In the genomic region with DNA sequence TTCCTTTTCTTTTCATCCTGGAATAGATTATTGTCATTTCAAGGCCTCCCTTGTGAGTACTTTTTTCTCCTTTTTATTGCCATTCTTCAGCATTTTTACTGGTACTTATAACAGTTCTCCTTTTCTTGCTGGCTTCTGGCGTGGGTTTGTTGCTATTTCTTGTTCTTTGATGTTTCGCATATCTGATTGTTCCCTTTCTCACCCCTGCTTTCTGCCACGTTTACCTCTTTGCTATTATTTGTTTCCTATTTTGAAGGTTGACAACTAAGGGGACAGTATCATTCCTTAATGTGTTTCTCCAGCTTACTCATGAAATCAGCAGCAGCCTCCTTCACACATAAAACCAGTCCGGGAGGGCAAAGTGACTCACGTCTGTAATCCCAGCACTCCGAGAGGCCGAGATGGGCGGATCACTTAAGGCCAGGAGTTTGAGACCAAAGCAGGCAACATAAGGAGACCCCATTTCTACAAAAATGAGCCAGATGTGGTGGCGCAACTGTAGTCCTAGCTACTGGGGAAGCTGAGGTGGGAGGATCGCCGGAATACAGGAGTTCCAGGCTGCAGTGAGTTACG, we compare ENCODE assay signal across 22 cellular contexts.
DNase-seq lines count a peak whose midpoint lies in the region; ATAC-seq, FAIRE-seq and TF ChIP-seq lines count a peak whose summit lies in the region.
"Had no signal": no experiment of that assay in that cellular context is flagged by ENCODE, and none has a peak within 500 bp of the region (broad histone marks: within the 10 kb centered on the region; RNA-seq: fewer than 3 reads in every experiment).

No MANE protein-coding gene starts in this region.

- WGBS in psoas muscle, 3 donors, result 58 to 79% (median 68%) methylated on average over 12 of the region's 12 CpGs

- no peak for FAIRE-seq in D721Med (lab: Jason Lieb, UNC)
- FAIRE-seq: frontal cortex, H54 had no signal

- no peaks in the 10 kb centered on the region for H3K36me3 ChIP-seq in SU-DHL-6 (ENCODE audit: low read length)
- H3K36me3 ChIP-seq in psoas muscle (ENCODE audit: insufficient read depth in 1 of 2, low read depth in 1 of 2), result no peaks in the 10 kb centered on the region
- H3K36me3 ChIP-seq: Peyer's patch, tibial nerve had no signal

- no peaks in the 10 kb centered on the region for H4K20me1 ChIP-seq in SU-DHL-6 (ENCODE audit: low read depth, low read length)

- TF ChIP-seq CTCF in SU-DHL-6 (IDR thresholded peaks at IDR 0.05; ENCODE audit: insufficient read depth, low read length, poor library complexity, severe bottlenecking) (no peak), fibroblast of pulmonary artery (IDR thresholded peaks at IDR 0.05; ENCODE audit: low read length, missing control alignments) (no peak), psoas muscle (IDR thresholded peaks at IDR 0.05) (no peak), D721Med (IDR thresholded peaks at IDR 0.05; ENCODE audit: insufficient read depth, missing control alignments) (no peak)

- no peaks in the 10 kb centered on the region for H3K9me3 ChIP-seq in SU-DHL-6 (ENCODE audit: insufficient read depth, low read length)
- peaks cover 7% of the 10 kb centered on the region for H3K9me3 ChIP-seq in psoas muscle
- H3K9me3 ChIP-seq: Peyer's patch, tibial nerve had no signal

- peak overlapping the region; percentile 100 for H3K27ac ChIP-seq in SU-DHL-6 (ENCODE audit: low read depth, low read length)
- H3K27ac ChIP-seq in psoas muscle, result peak overlapping the region; percentile 53
- H3K27ac ChIP-seq: parathyroid adenoma, Peyer's patch, SK-N-MC, tibial nerve had no signal

- H3K27me3 ChIP-seq in SU-DHL-6 (ENCODE audit: low read length) (no peaks in the 10 kb centered on the region), psoas muscle (ENCODE audit: insufficient read depth in 3 of 3, low read length in 2 of 3) (no peaks in the 10 kb centered on the region)
- H3K27me3 ChIP-seq: Peyer's patch had no signal

- intact Hi-C loops in psoas muscle (cut with DNase I), result no loop called here

- H2AFZ ChIP-seq in SU-DHL-6 (ENCODE audit: low read depth, low read length, severe bottlenecking), result no peak overlapping the region
- H2AFZ ChIP-seq: parathyroid adenoma had no signal

- peak; percentile 19 to 70 (median 52) for ATAC-seq in psoas muscle
- no peak for ATAC-seq in HG03565 (IDR thresholded peaks at IDR 0.05; ENCODE audit: unreplicated experiment)
- ATAC-seq: activated T-cell treated with anti-CD3 and anti-CD28 coated beads, Interleukin-2, amount 50 U/mL, for 72 hours; naive thymus-derived CD8-positive, alpha-beta T cell had no signal

- no peaks in the 10 kb centered on the region for H3K4me1 ChIP-seq in psoas muscle
- H3K4me1 ChIP-seq: parathyroid adenoma, Peyer's patch, tibial nerve had no signal

- no peaks in the 10 kb centered on the region for H3K9me2 ChIP-seq in SU-DHL-6 (replicated peaks; ENCODE audit: insufficient read depth, low read length)

- H3K4me3 ChIP-seq in SU-DHL-6 (ENCODE audit: insufficient read depth, low read length, poor library complexity, severe bottlenecking) (peak overlapping the region; percentile 39), fibroblast of pulmonary artery (replicated peaks; ENCODE audit: low read depth, low read length) (no peak overlapping the region), psoas muscle (no peak overlapping the region)
- H3K4me3 ChIP-seq: Peyer's patch, SK-N-MC, tibial nerve had no signal

- peak overlapping the region; percentile 78 for H3K9ac ChIP-seq in SU-DHL-6 (ENCODE audit: low read length)
- H3K9ac ChIP-seq: parathyroid adenoma had no signal

- DNase-seq in HCEC 1CT (peak; percentile 20), fibroblast of pulmonary artery (ENCODE audit: low read depth) (peak; percentile 4), psoas muscle (no peak), NCI-H774 (lab: John Stamatoyannopoulos, UW) (no peak), D721Med (ENCODE audit: insufficient read length, low spot score) (no peak)
- DNase-seq in activated CD4-positive, alpha-beta T cell treated with anti-CD3 and anti-CD28 coated beads, Interleukin-2, amount 50 U/mL, for 1 hour, result no peak
- DNase-seq: activated B cell treated with CpG ODN at 0.5 μM for 24 hours; activated CD8-positive, alpha-beta memory T cell treated with anti-CD3 and anti-CD28 coated beads for 24 hours; activated T-cell treated with anti-CD3 and anti-CD28 coated beads, Interleukin-2, amount 50 U/mL, for 72 hours; CD4-positive, alpha-beta memory T cell; KBM-7; naive thymus-derived CD8-positive, alpha-beta T cell; NCI-H187 treated with DMSO at 0.1 percent for 48 hours; NCI-H2227 treated with DMSO at 0.1 percent for 48 hours; Peyer's patch had no signal

- peaks cover 70% of the 10 kb centered on the region for H3F3A ChIP-seq in SU-DHL-6 (ENCODE audit: insufficient read depth)

- H3K4me2 ChIP-seq in SU-DHL-6 (ENCODE audit: low read depth, low read length, poor library complexity, severe bottlenecking), result peak overlapping the region; percentile 87

- peaks cover 21% of the 10 kb centered on the region; the same call in 1 of the 2 replicates for H3K79me2 ChIP-seq in SU-DHL-6 (ENCODE audit: insufficient read depth, low read length)
- H3K79me2 ChIP-seq: parathyroid adenoma had no signal

Comparison
In these comparisons a context has a peak if more than half of its experiments do, and no peak if none do; other contexts are left out.
1. DNase-seq: peak in HCEC 1CT (single experiment) and fibroblast of pulmonary artery (single experiment); none in psoas muscle (0 of 2), NCI-H774 (single experiment), D721Med (single experiment) and activated CD4-positive, alpha-beta T cell treated with anti-CD3 and anti-CD28 coated beads, Interleukin-2, amount 50 U/mL, for 1 hour (single experiment).